8 cellular contexts compared by ENCODE assay signal in the genomic region with DNA sequence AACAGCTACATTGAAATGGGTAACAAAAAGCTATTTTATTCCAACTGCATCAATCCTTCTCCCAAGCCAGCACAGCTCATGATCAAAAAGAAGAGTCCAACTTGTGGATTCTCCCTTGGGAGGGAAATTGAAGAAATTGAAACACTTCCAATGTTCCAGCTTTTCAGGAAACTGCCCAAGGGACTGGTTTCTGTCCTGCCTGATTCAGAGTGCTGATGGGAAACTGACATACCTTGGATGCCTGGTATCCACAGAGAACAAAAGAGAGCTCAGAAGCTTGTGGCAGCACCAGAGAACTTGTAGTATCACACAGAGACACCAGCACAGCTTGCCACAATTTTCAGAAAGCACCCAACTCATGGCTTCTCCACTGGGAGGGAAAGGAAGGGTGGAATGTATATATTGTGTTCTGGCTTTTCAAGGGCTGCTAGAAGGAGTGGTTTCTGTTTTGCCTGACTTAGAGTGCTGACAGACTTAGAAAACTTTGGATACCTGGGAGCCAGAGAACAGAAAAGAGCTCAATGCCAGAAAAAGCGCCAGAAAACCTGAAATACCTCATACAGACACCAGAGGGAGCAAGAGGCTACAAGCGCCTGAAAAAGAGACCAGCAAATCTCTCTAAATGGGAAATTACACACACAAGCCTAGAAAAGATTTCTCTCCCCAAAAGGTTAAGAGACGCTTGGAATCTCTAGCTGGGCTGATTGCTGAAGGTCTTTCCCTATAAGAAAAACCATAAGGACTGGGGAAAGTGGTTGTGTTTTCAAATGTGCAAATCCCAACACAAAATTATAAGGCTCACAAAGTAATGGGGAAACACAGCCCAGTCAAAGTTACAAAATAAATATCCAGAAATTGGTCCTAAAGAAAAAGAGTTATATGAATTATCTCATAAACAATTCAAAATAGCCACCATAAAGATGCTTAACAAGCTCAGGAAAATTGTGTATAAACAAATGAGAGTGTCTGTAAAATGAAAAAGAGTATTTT.
DNase-seq lines count a peak whose midpoint lies in the region; ATAC-seq, FAIRE-seq and TF ChIP-seq lines count a peak whose summit lies in the region.

No MANE protein-coding gene starts in this region.

- H3K9me3 ChIP-seq in Panc1 (ENCODE audit: control insufficient read depth, insufficient read depth, low read depth, low read length) (no peaks in the 10 kb centered on the region), colonic mucosa (no peaks in the 10 kb centered on the region), HepG2 (ENCODE audit: low read length) (no peaks in the 10 kb centered on the region), aorta (ENCODE audit: control insufficient read depth, low read length) (no peaks in the 10 kb centered on the region)

- H3K4me1 ChIP-seq in Panc1 (ENCODE audit: control insufficient read depth, insufficient read depth, low read length), result no peaks in the 10 kb centered on the region
- H3K4me1 ChIP-seq in colonic mucosa, result no peaks in the 10 kb centered on the region
- no peaks in the 10 kb centered on the region for H3K4me1 ChIP-seq in HepG2 (ENCODE audit: insufficient read depth, low read length)
- H3K4me1 ChIP-seq in aorta (ENCODE audit: control insufficient read depth in 1 of 2, insufficient read depth in 2 of 2, low read length in 2 of 2), result peaks cover 0 to 4% of the 10 kb centered on the region in 2 donors

- H3K36me3 ChIP-seq in Panc1 (ENCODE audit: control insufficient read depth, insufficient read depth, low read length) (no peaks in the 10 kb centered on the region), colonic mucosa (no peaks in the 10 kb centered on the region), HepG2 (replicated peaks in 1 of 2; ENCODE audit: control insufficient read depth in 1 of 2, insufficient read depth in 2 of 2, low read length in 2 of 2) (no peaks in the 10 kb centered on the region), aorta (ENCODE audit: control insufficient read depth in 1 of 2, insufficient read depth in 2 of 2, low read length in 1 of 2) (no peaks in the 10 kb centered on the region)

- 0% methylated on average over 3 of the region's 3 CpGs for WGBS in HepG2 (ENCODE audit: low lambda C conversion rate)
- WGBS in aorta, 2 donors, result 4 to 8% methylated on average over 3 of the region's 3 CpGs

- CTCF ChIA-PET in Panc1 (lab: Charles Lee) (interaction anchor here (0.6 to 1.9 kb wide), 11 partner anchors 11 to 1425 kb away, joined by 3 to 9 read pairs (median 5); a partner anchor contains a TSS), HepG2 (lab: Yijun Ruan, JAX; ENCODE audit: low intra/inter-chr PET ratio, low total read pairs) (interaction anchor here (2.3 kb wide), 1 partner anchor 179 kb away, joined by 15 read pairs; a partner anchor contains a TSS)

- no peak for TF ChIP-seq RAD21 in HepG2 (CRISPR knock-in tag; IDR thresholded peaks at IDR 0.05)

- H4K20me1 ChIP-seq in HepG2 (ENCODE audit: insufficient read depth, low read length), result no peaks in the 10 kb centered on the region

- POLR2A ChIA-PET in Panc1 (lab: Charles Lee) (no interaction called here), HepG2 (lab: Yijun Ruan, JAX) (no interaction called here)

- BruUV-seq in Panc1 (replicated peaks; lab: Mats Ljungman, UMichigan), result no TSS peak
- no TSS peak for BruUV-seq in HepG2 (replicated peaks; lab: Mats Ljungman, UMichigan)

- in situ Hi-C loops in Panc1 (cut with HindIII; ENCODE audit: low pct_unique_long_range_greater_than_20kb, low sequenced_read_pairs), result no loop called here
- in situ Hi-C loops in HepG2 (cut with HindIII; ENCODE audit: extremely low pct_ligation_motif_present, low pct_unique_long_range_greater_than_20kb), result no loop called here

- ATAC-seq in Panc1, result peak; percentile 56; the same call in 1 of the 2 replicates
- no peak for ATAC-seq in HepG2
- ATAC-seq in aorta (ENCODE audit: low FRiP score), result peak; percentile 80
- no peak for ATAC-seq in GM18520 (IDR thresholded peaks at IDR 0.05; ENCODE audit: unreplicated experiment)

- H3K9ac ChIP-seq in colonic mucosa (ENCODE audit: low read depth in 2 of 2, low read length in 2 of 2) (no peak overlapping the region), HepG2 (ENCODE audit: insufficient read depth, low read depth, low read length) (no peak overlapping the region)

- TF ChIP-seq CTCF in 22Rv1 (IDR thresholded peaks at IDR 0.05), result peak; percentile 90
- TF ChIP-seq CTCF in Panc1 (IDR thresholded peaks at IDR 0.05), result peak; percentile 83
- peak; percentile 76 for TF ChIP-seq CTCF in colonic mucosa (IDR thresholded peaks at IDR 0.05)
- TF ChIP-seq CTCF in HepG2 (CRISPR knock-in tag; IDR thresholded peaks at IDR 0.05), result peak; percentile 61

- TF ChIP-seq POLR2A in HepG2 (IDR thresholded peaks at IDR 0.05; ENCODE audit: insufficient read depth in 1 of 2, low read depth in 2 of 2, low read length in 2 of 2), result no peak

- H3K27me3 ChIP-seq in Panc1 (ENCODE audit: control insufficient read depth, insufficient read depth, low read length) (peaks cover 5% of the 10 kb centered on the region), colonic mucosa (no peaks in the 10 kb centered on the region), HepG2 (ENCODE audit: control insufficient read depth in 1 of 2, insufficient read depth in 2 of 2, low read length in 2 of 2) (0 out of 5 replicates have a peak, but pooled peaks cover 0 to 4% of the 10 kb centered on the region in 2 experiments), aorta (ENCODE audit: control insufficient read depth in 1 of 2, insufficient read depth in 2 of 2, low read length in 1 of 2) (no peaks in the 10 kb centered on the region)

- DNase-seq in ELR (ENCODE audit: low read depth), result peak; percentile 71
- DNase-seq in Jurkat, Clone E6-1 (ENCODE audit: low read depth, low spot score), result peak; percentile 28
- no peak for DNase-seq in Panc1 (ENCODE audit: low read depth, low spot score)
- peak; percentile 40 for DNase-seq in colonic mucosa
- peak; percentile 24 for DNase-seq in HepG2 (ENCODE audit: low spot score)
- DNase-seq in aorta, result no peak

- H3K4me3 ChIP-seq in Jurkat, Clone E6-1 (ENCODE audit: low read length), result no peak overlapping the region
- H3K4me3 ChIP-seq in Panc1 (ENCODE audit: low read depth in 2 of 2, low read length in 2 of 2), result no peak overlapping the region
- no peak overlapping the region for H3K4me3 ChIP-seq in colonic mucosa
- H3K4me3 ChIP-seq in HepG2 (replicated peaks in 1 of 3; ENCODE audit: insufficient read depth in 1 of 3, low read depth in 2 of 3, low read length in 3 of 3), result no peak overlapping the region
- no peak overlapping the region for H3K4me3 ChIP-seq in aorta (ENCODE audit: low read length in 2 of 2)

- H2AFZ ChIP-seq in HepG2 (ENCODE audit: low read length), result no peak overlapping the region

- TF ChIP-seq EP300 in HepG2 (IDR thresholded peaks at IDR 0.05; ENCODE audit: low read depth in 2 of 2, low read length in 2 of 2), result no peak
- no peak for TF ChIP-seq EP300 in HepG2 (CRISPR knock-in tag; IDR thresholded peaks at IDR 0.05; ENCODE audit: borderline replicate concordance)

- intact Hi-C loops in Panc1 (cut with micrococcal nuclease; ENCODE audit: unreplicated experiment) (loop anchor here (2.0 kb wide), 1 partner anchor 178 kb away; a partner anchor contains a TSS), colonic mucosa (cut with DNase I) (loop anchor here (2.0 kb wide), 1 partner anchor 178 kb away; a partner anchor contains a TSS), HepG2 (cut with micrococcal nuclease; ENCODE audit: unreplicated experiment) (no loop called here), aorta (cut with DNase I) (loop anchor here (1.0 to 5.0 kb wide), 2 partner anchors 179 to 182 kb away; a partner anchor contains a TSS)

- no peaks in the 10 kb centered on the region for H3K79me2 ChIP-seq in HepG2 (ENCODE audit: insufficient read depth, low read length)

- H3K4me2 ChIP-seq in HepG2 (ENCODE audit: low read depth, low read length), result no peak overlapping the region

- FAIRE-seq in HepG2 (lab: Jason Lieb, UNC), result no peak

- H3K27ac ChIP-seq in 22Rv1 (no peak overlapping the region), Panc1 (ENCODE audit: low read length) (no peak overlapping the region), colonic mucosa (no peak overlapping the region), HepG2 (ENCODE audit: extremely low read length, insufficient read depth, low read length) (no peak overlapping the region), aorta (ENCODE audit: low read depth in 1 of 2, low read length in 2 of 2) (no peak overlapping the region)

TF ChIP-seq in HepG2, 621 proteins besides CTCF, POLR2A, EP300 and RAD21:
- TF ChIP-seq MBD4 (IDR thresholded peaks at IDR 0.05; ENCODE audit: borderline replicate concordance, low read length) (no peak), MED8 (CRISPR knock-in tag; IDR thresholded peaks at IDR 0.05; ENCODE audit: insufficient replicate concordance) (no peak), STAG1 (CRISPR knock-in tag; IDR thresholded peaks at IDR 0.05) (peak; percentile 54), SMC3 (IDR thresholded peaks at IDR 0.05; ENCODE audit: low read length) (peak; percentile 65), RELA (CRISPR knock-in tag; IDR thresholded peaks at IDR 0.05) (no peak), ZNF263 (CRISPR knock-in tag; IDR thresholded peaks at IDR 0.05) (no peak), ELF3 (CRISPR knock-in tag; IDR thresholded peaks at IDR 0.05) (0 out of 2 replicates have a peak, but pooled peaks have one; percentile 14), TARDBP (CRISPR knock-in tag; IDR thresholded peaks at IDR 0.05) (no peak)

Comparison
In these comparisons a context has a peak if more than half of its experiments do, and no peak if none do; other contexts are left out.
1. DNase-seq: peak in ELR (single experiment), Jurkat, Clone E6-1 (single experiment), colonic mucosa (single experiment) and HepG2 (single experiment); none in Panc1 (single experiment) and aorta (0 of 2).
2. ATAC-seq: peak in Panc1 (single experiment) and aorta (single experiment); none in HepG2 (single experiment) and GM18520 (single experiment).
3. Peak in every context shown above with its lines, with median percentiles within 50 percentile points of each other: CTCF ChIP-seq.